13 cellular contexts compared by ENCODE assay signal in genomic region chr21:33940164-33940563, GRCh38. TPM values are rescaled to one million over a fixed set of nuclear protein-coding genes. Genes with fewer than 3 reads are reported as not detected.
DNase-seq lines count a peak whose midpoint lies in the region; ATAC-seq and TF ChIP-seq lines count a peak whose summit lies in the region.
"Had no signal": no experiment of that assay in that cellular context is flagged by ENCODE, and none has a peak within 500 bp of the region (broad histone marks: within the 10 kb centered on the region; RNA-seq: fewer than 3 reads in every experiment).

No MANE protein-coding gene starts in this region.

- H3K27ac ChIP-seq in transverse colon: peak overlapping the region; percentile 51 to 74 (median 64)

- no peaks in the 10 kb centered on the region for H3K9me3 ChIP-seq in transverse colon

- in situ Hi-C loops in transverse colon (cut with MboI; ENCODE audit: low pct_ligation_motif_present in 1 of 4, low pct_unique_long_range_greater_than_20kb in 1 of 4, low sequenced_read_pairs in 3 of 4): loop anchor here in 1 of 4 donors (25.0 kb wide), 1 partner anchor 272 kb away; no protein-coding TSS in a partner anchor

- 44 to 69% methylated on average over 6 to 9 of the region's 9 CpGs for WGBS in transverse colon (ENCODE audit: low coverage in 1 of 2), 2 donors

- no peaks in the 10 kb centered on the region for H3K27me3 ChIP-seq in transverse colon

- CTCF ChIA-PET in activated B cell treated with CpG ODN at 0.5 μM for 24 hours (lab: Charles Lee): interaction anchor here (0.8 to 1.7 kb wide), 3 partner anchors 16 to 1328 kb away, joined by 3 to 8 read pairs (median 3); partner anchors contain the start of genes MRPS6 and SLC5A3

- ATAC-seq in activated B cell treated with CpG ODN at 0.5 μM for 24 hours (ENCODE audit: low read depth) (peak; percentile 45), left colon (no peak)
- ATAC-seq: GM23338 had no signal

- no peak for TF ChIP-seq EP300 in transverse colon (IDR thresholded peaks at IDR 0.05; ENCODE audit: low read depth)

- H3K36me3 Mint-ChIP-seq in activated naive CD4-positive, alpha-beta T cell treated with anti-CD3 and anti-CD28 coated beads, Interleukin-2, amount 50 U/mL, for 24 hours: peaks cover 18% of the 10 kb centered on the region
- no peaks in the 10 kb centered on the region for H3K36me3 Mint-ChIP-seq in activated B cell treated with CpG ODN at 0.5 μM for 24 hours (ENCODE audit: low read depth)

- no peaks in the 10 kb centered on the region for H3K27me3 Mint-ChIP-seq in activated naive CD4-positive, alpha-beta T cell treated with anti-CD3 and anti-CD28 coated beads, Interleukin-2, amount 50 U/mL, for 24 hours
- no peaks in the 10 kb centered on the region for H3K27me3 Mint-ChIP-seq in activated B cell treated with CpG ODN at 0.5 μM for 24 hours

- peaks cover 4% of the 10 kb centered on the region for H3K9me3 Mint-ChIP-seq in activated naive CD4-positive, alpha-beta T cell treated with anti-CD3 and anti-CD28 coated beads, Interleukin-2, amount 50 U/mL, for 24 hours
- H3K9me3 Mint-ChIP-seq in activated B cell treated with CpG ODN at 0.5 μM for 24 hours: peaks cover 3% of the 10 kb centered on the region

- intact Hi-C loops in activated B cell treated with CpG ODN at 0.5 μM for 24 hours (cut with micrococcal nuclease) (no loop called here), transverse colon (cut with DNase I; ENCODE audit: low total_unique reads) (loop anchor here (5.0 kb wide), 1 partner anchor 262 kb away; no protein-coding TSS in a partner anchor), left colon (cut with DNase I, micrococcal nuclease) (no loop called here)

- no peaks in the 10 kb centered on the region for H3K36me3 ChIP-seq in transverse colon

- no peak for DNase-seq in activated naive CD4-positive, alpha-beta T cell treated with Interleukin-2 at 50 U/mL for 16 hours
- DNase-seq in activated B cell treated with CpG ODN at 0.5 μM for 24 hours (no peak), foreskin fibroblast (peak; percentile 59 to 76), transverse colon (no peak), HUDEP-2 (lab: John Stamatoyannopoulos, UW; ENCODE audit: unreplicated experiment in 76 of 76) (no peak), T-helper 2 cell (no peak), left colon (no peak)
- DNase-seq: foreskin melanocyte, left cardiac atrium, MM.1S, NCI-H69 had no signal

- peak overlapping the region; percentile 91 for H3K27ac Mint-ChIP-seq in activated naive CD4-positive, alpha-beta T cell treated with anti-CD3 and anti-CD28 coated beads, Interleukin-2, amount 50 U/mL, for 24 hours
- no peak overlapping the region for H3K27ac Mint-ChIP-seq in activated B cell treated with CpG ODN at 0.5 μM for 24 hours
- H3K27ac Mint-ChIP-seq: GM23338 had no signal

- H3K4me3 ChIP-seq in foreskin fibroblast (ENCODE audit: low read depth in 1 of 2, low read length in 2 of 2) (no peak overlapping the region), transverse colon (no peak overlapping the region)
- H3K4me3 ChIP-seq: GM23338 had no signal

- TF ChIP-seq POLR2A in transverse colon (IDR thresholded peaks at IDR 0.05): no peak

- no peak overlapping the region for H3K4me3 Mint-ChIP-seq in activated naive CD4-positive, alpha-beta T cell treated with anti-CD3 and anti-CD28 coated beads, Interleukin-2, amount 50 U/mL, for 24 hours
- H3K4me3 Mint-ChIP-seq in activated B cell treated with CpG ODN at 0.5 μM for 24 hours: no peak overlapping the region
- H3K4me3 Mint-ChIP-seq: GM23338 had no signal

- H3K4me1 Mint-ChIP-seq in activated naive CD4-positive, alpha-beta T cell treated with anti-CD3 and anti-CD28 coated beads, Interleukin-2, amount 50 U/mL, for 24 hours: peaks cover 76% of the 10 kb centered on the region
- H3K4me1 Mint-ChIP-seq in activated B cell treated with CpG ODN at 0.5 μM for 24 hours: peaks cover 7% of the 10 kb centered on the region

- POLR2A ChIA-PET in activated B cell treated with CpG ODN at 0.5 μM for 24 hours (lab: Charles Lee): interaction anchor here (0.6 kb wide), 1 partner anchor 36 kb away, joined by 6 read pairs; no protein-coding TSS in a partner anchor

- TF ChIP-seq CTCF in activated B cell treated with CpG ODN at 0.5 μM for 24 hours (IDR thresholded peaks at IDR 0.05): no peak
- TF ChIP-seq CTCF in foreskin fibroblast (IDR thresholded peaks at IDR 0.05; ENCODE audit: low read depth, low read length): no peak
- no peak for TF ChIP-seq CTCF in transverse colon (IDR thresholded peaks at IDR 0.05)

- peaks cover 0 to 7% (median 2%) of the 10 kb centered on the region in 4 donors for H3K4me1 ChIP-seq in transverse colon

RNA-seq across cellular contexts. Expression of gene ATP5PO, which starts 24.6 kb away (rescaled TPM):
- total RNA-seq in activated B cell treated with CpG ODN at 0.5 μM for 24 hours (169 and 193 TPM in 2 replicates), transverse colon (100 to 1,000 TPM in 2 of 4 donors, 10 to 100 TPM in 2; 65.1 to 375 (median 193) TPM), left colon (100 to 1,000 TPM; 262 to 348 TPM)

Comparison
In these comparisons a context has a peak if more than half of its experiments do, and no peak if none do; other contexts are left out.
1. DNase-seq: peak in foreskin fibroblast (2 of 2); none in activated naive CD4-positive, alpha-beta T cell treated with Interleukin-2 at 50 U/mL for 16 hours (single experiment), activated B cell treated with CpG ODN at 0.5 μM for 24 hours (single experiment), transverse colon (single experiment), HUDEP-2 (0 of 76), T-helper 2 cell (0 of 5) and left colon (0 of 2).